In the genomic region with DNA sequence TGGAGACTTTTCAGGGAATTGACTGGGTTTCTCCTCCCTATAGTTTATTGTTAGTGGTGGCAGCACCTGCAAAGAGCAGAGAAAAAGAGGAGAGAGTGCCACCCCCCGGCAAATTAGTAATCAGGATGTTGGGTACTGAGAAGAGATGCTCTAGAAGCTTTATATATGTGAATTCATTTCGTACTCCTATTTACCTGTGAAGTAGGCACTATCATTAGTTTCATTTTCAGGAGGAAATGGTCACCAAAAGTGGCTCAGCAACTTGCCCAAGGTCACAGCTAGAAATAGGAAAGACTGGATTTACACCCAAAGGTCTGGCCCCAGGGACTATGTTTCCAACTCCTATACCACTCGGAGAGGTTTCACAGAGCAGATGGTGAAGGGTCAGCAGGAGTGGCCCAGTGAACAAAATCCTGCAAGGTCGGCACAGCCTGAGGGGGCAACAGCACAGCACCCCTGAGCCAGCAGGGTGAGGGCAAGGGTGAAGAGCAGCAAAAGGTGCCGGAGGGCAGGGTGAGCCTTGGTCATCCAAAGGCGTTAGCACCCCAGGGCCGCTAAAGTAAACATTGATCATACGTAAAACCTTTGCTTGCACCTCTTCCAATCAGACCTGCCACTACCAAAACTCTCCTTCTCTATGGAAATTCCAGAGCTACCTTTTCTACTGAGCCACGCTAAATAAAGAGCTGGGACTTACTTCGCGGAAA, we compare ENCODE assay signal across 16 cellular contexts. TPM values are rescaled to one million over a fixed set of nuclear protein-coding genes. Genes with fewer than 3 reads are reported as not detected.
A peak's percentile ranks its signal among the peaks of the same experiment; 100 is the strongest.
DNase-seq lines count a peak whose midpoint lies in the region; ATAC-seq and TF ChIP-seq lines count a peak whose summit lies in the region.
"Had no signal": no experiment of that assay in that cellular context is flagged by ENCODE, and none has a peak within 500 bp of the region (broad histone marks: within the 10 kb centered on the region; RNA-seq: fewer than 3 reads in every experiment).

No MANE protein-coding gene starts in this region.

- no peaks in the 10 kb centered on the region for H3K27me3 Mint-ChIP-seq in CD4-positive, CD25-positive, alpha-beta regulatory T cell
- H3K27me3 Mint-ChIP-seq in HFFc6 (ENCODE audit: insufficient read depth), result peaks cover 1% of the 10 kb centered on the region
- no peaks in the 10 kb centered on the region for H3K27me3 Mint-ChIP-seq in activated naive CD8-positive, alpha-beta T cell treated with anti-CD3 and anti-CD28 coated beads for 36 hours
- H3K27me3 Mint-ChIP-seq in mesothelial cell of epicardium (ENCODE audit: low read depth), result no peaks in the 10 kb centered on the region

- peaks cover 8% of the 10 kb centered on the region for H3K36me3 Mint-ChIP-seq in CD4-positive, CD25-positive, alpha-beta regulatory T cell
- H3K36me3 Mint-ChIP-seq in HFFc6 (ENCODE audit: low read depth) (peaks cover 35% of the 10 kb centered on the region), mesothelial cell of epicardium (no peaks in the 10 kb centered on the region)
- peaks cover 34% of the 10 kb centered on the region for H3K36me3 Mint-ChIP-seq in activated naive CD8-positive, alpha-beta T cell treated with anti-CD3 and anti-CD28 coated beads for 36 hours

- no peak overlapping the region for H3K27ac ChIP-seq in CD4-positive, CD25-positive, alpha-beta regulatory T cell (ENCODE audit: insufficient read depth, low read length, poor library complexity, severe bottlenecking)
- H3K27ac ChIP-seq: HL-60 had no signal

- peak overlapping the region in 1 of 4 donors; percentile 28 for H3K4me3 Mint-ChIP-seq in CD4-positive, CD25-positive, alpha-beta regulatory T cell
- H3K4me3 Mint-ChIP-seq in HFFc6 (no peak overlapping the region), mesothelial cell of epicardium (no peak overlapping the region)
- no peak overlapping the region for H3K4me3 Mint-ChIP-seq in activated naive CD8-positive, alpha-beta T cell treated with anti-CD3 and anti-CD28 coated beads for 36 hours

- DNase-seq in CD4-positive, CD25-positive, alpha-beta regulatory T cell, result no peak
- DNase-seq in HFFc6 (no peak), mesothelial cell of epicardium (ENCODE audit: low spot score in 2 of 2, unreplicated experiment in 2 of 2) (no peak), NCI-H2227 (lab: John Stamatoyannopoulos, UW; ENCODE audit: unreplicated experiment) (no peak)
- DNase-seq in activated naive CD8-positive, alpha-beta T cell treated with anti-CD3 and anti-CD28 coated beads for 36 hours, result no peak
- DNase-seq in activated CD4-positive, alpha-beta T cell treated with anti-CD3 and anti-CD28 coated beads for 4 hours, result no peak
- DNase-seq: activated CD4-positive, alpha-beta T cell treated with anti-CD3 and anti-CD28 coated beads, Interleukin-2, amount 50 U/mL, for 1 hour; effector memory CD4-positive, alpha-beta T cell; foreskin fibroblast; mammary epithelial cell; NCI-H2081; substantia nigra had no signal

- H3K9me3 ChIP-seq in CD4-positive, CD25-positive, alpha-beta regulatory T cell (ENCODE audit: control insufficient read depth in 2 of 2, low read length in 2 of 2), result no peaks in the 10 kb centered on the region

- H3K36me3 ChIP-seq in CD4-positive, CD25-positive, alpha-beta regulatory T cell (ENCODE audit: control insufficient read depth, insufficient read depth, low read length), result no peaks in the 10 kb centered on the region

- no peak overlapping the region for H3K4me3 ChIP-seq in CD4-positive, CD25-positive, alpha-beta regulatory T cell (ENCODE audit: low read depth, low read length)

- no peaks in the 10 kb centered on the region for H3K27me3 ChIP-seq in CD4-positive, CD25-positive, alpha-beta regulatory T cell (ENCODE audit: control insufficient read depth, insufficient read depth, low read length)

- no peak for TF ChIP-seq CTCF in HFFc6 (IDR thresholded peaks at IDR 0.05)
- TF ChIP-seq CTCF in mesothelial cell of epicardium (IDR thresholded peaks at IDR 0.05; ENCODE audit: unreplicated experiment), result no peak

- peaks cover 21 to 73% (median 47%) of the 10 kb centered on the region in 4 donors for H3K4me1 Mint-ChIP-seq in CD4-positive, CD25-positive, alpha-beta regulatory T cell
- H3K4me1 Mint-ChIP-seq in HFFc6 (ENCODE audit: low read depth) (peaks cover 93% of the 10 kb centered on the region), mesothelial cell of epicardium (peaks cover 76% of the 10 kb centered on the region)
- peaks cover 70% of the 10 kb centered on the region for H3K4me1 Mint-ChIP-seq in activated naive CD8-positive, alpha-beta T cell treated with anti-CD3 and anti-CD28 coated beads for 36 hours

- peaks cover 12% of the 10 kb centered on the region for H3K4me1 ChIP-seq in CD4-positive, CD25-positive, alpha-beta regulatory T cell (ENCODE audit: control insufficient read depth, insufficient read depth, low read length, poor library complexity, severe bottlenecking)

- H3K9me3 Mint-ChIP-seq in CD4-positive, CD25-positive, alpha-beta regulatory T cell, result peaks cover 0 to 2% (median 0%) of the 10 kb centered on the region in 7 donors
- H3K9me3 Mint-ChIP-seq in HFFc6 (peaks cover 8% of the 10 kb centered on the region), mesothelial cell of epicardium (no peaks in the 10 kb centered on the region)
- peaks cover 3% of the 10 kb centered on the region for H3K9me3 Mint-ChIP-seq in activated naive CD8-positive, alpha-beta T cell treated with anti-CD3 and anti-CD28 coated beads for 36 hours

- peak overlapping the region in 2 of 3 donors; percentile 48 to 85 for H3K27ac Mint-ChIP-seq in CD4-positive, CD25-positive, alpha-beta regulatory T cell
- 0 out of 2 replicates have a peak overlapping the region, but pooled peaks have one; percentile 40 for H3K27ac Mint-ChIP-seq in HFFc6
- peak overlapping the region; percentile 13 for H3K27ac Mint-ChIP-seq in activated naive CD8-positive, alpha-beta T cell treated with anti-CD3 and anti-CD28 coated beads for 36 hours
- peak overlapping the region; percentile 81 for H3K27ac Mint-ChIP-seq in mesothelial cell of epicardium

- no peak for ATAC-seq in CD4-positive, CD25-positive, alpha-beta regulatory T cell (ENCODE audit: low read depth in 2 of 2)
- no peak for ATAC-seq in HG02571 (IDR thresholded peaks at IDR 0.05; ENCODE audit: unreplicated experiment)
- ATAC-seq in GM19452 (IDR thresholded peaks at IDR 0.05; ENCODE audit: unreplicated experiment), result no peak
- ATAC-seq: Right ventricle myocardium inferior had no signal

RNA-seq across cellular contexts. Expression of gene VGLL4, which starts 23.6 kb away (rescaled TPM):
- total RNA-seq in CD4-positive, CD25-positive, alpha-beta regulatory T cell, result 16.3 TPM
- polyA plus RNA-seq in CD4-positive, CD25-positive, alpha-beta regulatory T cell, result 10 to 100 TPM in 3 of 4 donors, 1 to 10 TPM in 1; 8.5 to 15.6 (median 12.8) TPM
- total RNA-seq in HFFc6 (2021; fragmentation: NEBNext Ultra II Directional; extraction: Animal tissue kit (Norgen Biotek cat#: 25700)), result 10 to 100 TPM; 31.6 to 42.2 (median 33.8) TPM
- 10 to 100 TPM; 44.0 to 44.8 TPM for total RNA-seq in activated naive CD8-positive, alpha-beta T cell treated with anti-CD3 and anti-CD28 coated beads for 36 hours
- total RNA-seq in mesothelial cell of epicardium, result 137 to 140 TPM (median 138 TPM) in 3 replicates

Comparison
In these comparisons a context has a peak if more than half of its experiments do, and no peak if none do; other contexts are left out.
1. H3K27ac Mint-ChIP-seq: peak in every context shown above with its lines; median percentile 81 in mesothelial cell of epicardium; 66 in CD4-positive, CD25-positive, alpha-beta regulatory T cell; 40 in HFFc6; 13 in activated naive CD8-positive, alpha-beta T cell treated with anti-CD3 and anti-CD28 coated beads for 36 hours.